Comparison of ENCODE assay signal across 17 cellular contexts in the genomic region with DNA sequence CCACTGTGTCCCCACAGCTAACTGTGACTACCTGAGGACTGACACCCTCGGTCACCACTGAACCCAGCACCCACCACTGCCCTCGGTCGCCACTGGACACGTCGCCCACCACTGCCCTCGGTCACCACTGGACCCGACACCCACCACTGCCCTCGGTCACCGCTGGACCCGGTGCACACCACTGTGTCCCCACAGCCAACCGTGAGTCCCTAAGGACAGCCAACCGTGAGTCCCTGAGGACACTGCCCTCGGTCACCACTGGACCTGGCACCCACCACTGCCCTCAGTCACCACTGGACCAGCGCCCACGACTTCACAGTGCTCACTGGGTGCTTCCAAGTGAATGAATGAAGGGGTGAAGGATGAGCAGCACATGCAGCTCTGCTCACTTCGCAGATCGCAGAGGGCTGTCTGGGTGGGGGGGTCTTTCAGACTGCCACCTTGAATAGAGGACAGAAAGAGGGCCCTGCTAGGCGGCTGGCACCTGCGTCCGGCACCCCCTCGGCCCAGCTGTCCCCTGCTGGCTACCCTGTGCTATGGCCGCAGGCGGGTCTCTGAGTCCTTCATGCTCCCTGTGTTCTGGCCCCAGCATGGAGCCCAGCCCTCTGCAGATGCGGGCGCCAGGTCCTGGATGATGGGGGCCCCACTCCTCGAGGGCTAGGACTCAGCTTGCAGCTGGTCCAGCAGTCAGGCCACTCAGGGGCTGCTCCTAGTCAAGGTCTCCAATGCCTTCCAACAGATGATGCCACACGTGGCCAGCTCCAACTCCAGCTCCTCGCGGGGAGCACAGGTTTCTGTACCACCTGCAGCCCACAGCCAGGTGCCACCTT. TPM values are rescaled to one million over a fixed set of nuclear protein-coding genes. Genes with fewer than 3 reads are reported as not detected.
DNase-seq lines count a peak whose midpoint lies in the region; ATAC-seq, FAIRE-seq and TF ChIP-seq lines count a peak whose summit lies in the region.
"Had no signal": no experiment of that assay in that cellular context is flagged by ENCODE, and none has a peak within 500 bp of the region (broad histone marks: within the 10 kb centered on the region; RNA-seq: fewer than 3 reads in every experiment).

No MANE protein-coding gene starts in this region.

- ATAC-seq in HepG2: peak; percentile 29
- ATAC-seq: PC-3 had no signal

- H3K4me3 Mint-ChIP-seq in MCF 10A (ENCODE audit: unreplicated experiment) (no peak overlapping the region), endodermal cell (no peak overlapping the region), neural progenitor cell (no peak overlapping the region)

- no peak for FAIRE-seq in HepG2 (lab: Jason Lieb, UNC)

- H3K4me1 ChIP-seq in breast epithelium: no peaks in the 10 kb centered on the region
- no peaks in the 10 kb centered on the region for H3K4me1 ChIP-seq in endodermal cell (ENCODE audit: control insufficient read depth, insufficient read depth, low read length)
- 0 out of 2 replicates have a peak, but pooled peaks cover 8% of the 10 kb centered on the region for H3K4me1 ChIP-seq in HepG2 (ENCODE audit: insufficient read depth, low read length)
- peaks cover 0 to 12% (median 10%) of the 10 kb centered on the region in 4 donors for H3K4me1 ChIP-seq in sigmoid colon
- no peaks in the 10 kb centered on the region for H3K4me1 ChIP-seq in neural progenitor cell
- H3K4me1 ChIP-seq: Caco-2 had no signal

- H3K4me1 Mint-ChIP-seq in MCF 10A (ENCODE audit: insufficient read depth, unreplicated experiment) (peaks cover 9% of the 10 kb centered on the region), endodermal cell (no peaks in the 10 kb centered on the region), neural progenitor cell (peaks cover 4% of the 10 kb centered on the region)

- H3K4me3 ChIP-seq in breast epithelium (no peak overlapping the region), endodermal cell (ENCODE audit: low read length) (no peak overlapping the region), HepG2 (replicated peaks in 1 of 3; ENCODE audit: insufficient read depth in 1 of 3, low read depth in 2 of 3, low read length in 3 of 3) (no peak overlapping the region), sigmoid colon (no peak overlapping the region), neural progenitor cell (no peak overlapping the region)

- 88 to 92% methylated on average over 21 to 29 of the region's 29 CpGs for WGBS in endodermal cell (ENCODE audit: insufficient coverage in 1 of 2, insufficient read length in 1 of 2), 2 experiments
- 34% methylated on average over 15 of the region's 29 CpGs for WGBS in HepG2 (ENCODE audit: low lambda C conversion rate)
- WGBS in sigmoid colon, 2 donors: 87 to 91% methylated on average over 29 of the region's 29 CpGs

- POLR2A ChIA-PET in MCF 10A (lab: Yijun Ruan, JAX): no interaction called here
- POLR2A ChIA-PET in HepG2 (lab: Yijun Ruan, JAX): no interaction called here

- intact Hi-C loops in MCF 10A (cut with micrococcal nuclease) (no loop called here), breast epithelium (cut with DNase I; ENCODE audit: low total_unique reads) (no loop called here), HepG2 (cut with micrococcal nuclease; ENCODE audit: unreplicated experiment) (no loop called here), sigmoid colon (cut with DNase I) (no loop called here)

- H2AFZ ChIP-seq in HepG2 (ENCODE audit: low read length): no peak overlapping the region
- no peak overlapping the region for H2AFZ ChIP-seq in neural progenitor cell (replicated peaks)

- H4K20me1 ChIP-seq in HepG2 (ENCODE audit: insufficient read depth, low read length) (no peaks in the 10 kb centered on the region), neural progenitor cell (ENCODE audit: low read depth) (no peaks in the 10 kb centered on the region)

- TF ChIP-seq EP300 in HepG2 (IDR thresholded peaks at IDR 0.05; ENCODE audit: low read depth in 2 of 2, low read length in 2 of 2) (no peak), HepG2 (CRISPR knock-in tag; IDR thresholded peaks at IDR 0.05; ENCODE audit: borderline replicate concordance) (no peak), sigmoid colon (IDR thresholded peaks at IDR 0.05) (no peak)

- no TSS peak for BruUV-seq in MCF 10A (replicated peaks; lab: Mats Ljungman, UMichigan)
- BruUV-seq in HepG2 (replicated peaks; lab: Mats Ljungman, UMichigan): no TSS peak

- H3K36me3 ChIP-seq in breast epithelium (no peaks in the 10 kb centered on the region), endodermal cell (ENCODE audit: control insufficient read depth, insufficient read depth, low read length) (no peaks in the 10 kb centered on the region), HepG2 (replicated peaks in 1 of 2; ENCODE audit: control insufficient read depth in 1 of 2, insufficient read depth in 2 of 2, low read length in 2 of 2) (no peaks in the 10 kb centered on the region), sigmoid colon (no peaks in the 10 kb centered on the region), neural progenitor cell (no peaks in the 10 kb centered on the region)

- H3K27ac Mint-ChIP-seq in MCF 10A (ENCODE audit: low read depth, unreplicated experiment): peak overlapping the region; percentile 64
- H3K27ac Mint-ChIP-seq in endodermal cell: no peak overlapping the region
- H3K27ac Mint-ChIP-seq in neural progenitor cell: no peak overlapping the region

- no peaks in the 10 kb centered on the region for H3K9me3 ChIP-seq in breast epithelium
- no peaks in the 10 kb centered on the region for H3K9me3 ChIP-seq in endodermal cell (ENCODE audit: control insufficient read depth, low read length)
- no peaks in the 10 kb centered on the region for H3K9me3 ChIP-seq in HepG2 (ENCODE audit: low read length)
- peaks cover 0 to 4% (median 0%) of the 10 kb centered on the region in 4 donors for H3K9me3 ChIP-seq in sigmoid colon
- no peaks in the 10 kb centered on the region for H3K9me3 ChIP-seq in neural progenitor cell (ENCODE audit: low read depth)
- H3K9me3 ChIP-seq: Caco-2 had no signal

- no peak for TF ChIP-seq RAD21 in HepG2 (CRISPR knock-in tag; IDR thresholded peaks at IDR 0.05)

- no peak overlapping the region for H3K9ac ChIP-seq in endodermal cell (ENCODE audit: extremely low read depth, low read length, poor library complexity, severe bottlenecking)
- no peak overlapping the region for H3K9ac ChIP-seq in HepG2 (ENCODE audit: insufficient read depth, low read depth, low read length)
- no peak overlapping the region for H3K9ac ChIP-seq in neural progenitor cell

- TF ChIP-seq CTCF in MCF 10A (IDR thresholded peaks at IDR 0.05; ENCODE audit: unreplicated experiment) (no peak), breast epithelium (IDR thresholded peaks at IDR 0.05) (no peak), endodermal cell (conservative IDR thresholded peaks at IDR 0.05) (peak; percentile 38), HepG2 (CRISPR knock-in tag; IDR thresholded peaks at IDR 0.05) (no peak), sigmoid colon (IDR thresholded peaks at IDR 0.05) (no peak), neural progenitor cell (IDR thresholded peaks at IDR 0.05) (no peak)

- H3K9me3 Mint-ChIP-seq in MCF 10A (ENCODE audit: unreplicated experiment) (no peaks in the 10 kb centered on the region), endodermal cell (peaks cover 8% of the 10 kb centered on the region), neural progenitor cell (peaks cover 2% of the 10 kb centered on the region)

- H3K79me2 ChIP-seq in HepG2 (ENCODE audit: insufficient read depth, low read length) (no peaks in the 10 kb centered on the region), neural progenitor cell (ENCODE audit: low read depth) (no peaks in the 10 kb centered on the region)

- CTCF ChIA-PET in MCF 10A (lab: Yijun Ruan, JAX) (interaction anchor here (0.8 to 1.2 kb wide), 2 partner anchors 48 to 230 kb away, joined by 4 read pairs; no protein-coding TSS in a partner anchor), HepG2 (lab: Yijun Ruan, JAX; ENCODE audit: low intra/inter-chr PET ratio, low total read pairs) (no interaction called here)

- no peak overlapping the region for H3K4me2 ChIP-seq in HepG2 (ENCODE audit: low read depth, low read length)
- no peak overlapping the region for H3K4me2 ChIP-seq in neural progenitor cell

- no peaks in the 10 kb centered on the region for H3K27me3 Mint-ChIP-seq in MCF 10A (ENCODE audit: insufficient read depth, unreplicated experiment)
- peaks cover 10% of the 10 kb centered on the region for H3K27me3 Mint-ChIP-seq in endodermal cell (ENCODE audit: insufficient read depth)
- H3K27me3 Mint-ChIP-seq in neural progenitor cell (ENCODE audit: insufficient read depth, low read depth): peaks cover 5% of the 10 kb centered on the region

- no peaks in the 10 kb centered on the region for H3K36me3 Mint-ChIP-seq in MCF 10A (ENCODE audit: insufficient read depth, unreplicated experiment)
- no peaks in the 10 kb centered on the region for H3K36me3 Mint-ChIP-seq in endodermal cell (ENCODE audit: low read depth)
- no peaks in the 10 kb centered on the region for H3K36me3 Mint-ChIP-seq in neural progenitor cell

- H3K27me3 ChIP-seq in breast epithelium (no peaks in the 10 kb centered on the region), endodermal cell (ENCODE audit: control insufficient read depth, insufficient read depth, low read length, poor library complexity, severe bottlenecking) (no peaks in the 10 kb centered on the region), HepG2 (ENCODE audit: control insufficient read depth in 1 of 2, insufficient read depth in 2 of 2, low read length in 2 of 2) (peaks cover 6 to 27% of the 10 kb centered on the region in 2 experiments; a peak in 4 of 5 replicates), sigmoid colon (no peaks in the 10 kb centered on the region), neural progenitor cell (no peaks in the 10 kb centered on the region)

- in situ Hi-C loops in HepG2 (cut with HindIII; ENCODE audit: extremely low pct_ligation_motif_present, low pct_unique_long_range_greater_than_20kb): no loop called here

- DNase-seq in MCF 10A (ENCODE audit: unreplicated experiment) (no peak), breast epithelium (ENCODE audit: low spot score in 2 of 2) (no peak), endodermal cell (no peak), HepG2 (ENCODE audit: low spot score) (no peak), sigmoid colon (peak; percentile 38), AML-193 (lab: John Stamatoyannopoulos, UW) (no peak), neural progenitor cell (ENCODE audit: low spot score) (no peak), DMS 273 treated with DMSO at 0.1 percent for 48 hours (lab: John Stamatoyannopoulos, UW) (no peak)
- DNase-seq: Caco-2, DMS53, H7, NCI-H1048, NCI-H146, NCI-H2227 treated with DMSO at 0.1 percent for 48 hours, NCI-H524 treated with DMSO at 0.1 percent for 48 hours, PC-3 had no signal

- TF ChIP-seq POLR2A in breast epithelium (IDR thresholded peaks at IDR 0.05): no peak
- TF ChIP-seq POLR2A in HepG2 (IDR thresholded peaks at IDR 0.05; ENCODE audit: insufficient read depth in 1 of 2, low read depth in 2 of 2, low read length in 2 of 2): no peak
- TF ChIP-seq POLR2A in sigmoid colon (IDR thresholded peaks at IDR 0.05): no peak

- H3F3A ChIP-seq in neural progenitor cell (ENCODE audit: low read depth): no peaks in the 10 kb centered on the region

- H3K27ac ChIP-seq in breast epithelium (no peak overlapping the region), endodermal cell (ENCODE audit: low read depth, low read length) (no peak overlapping the region), HepG2 (ENCODE audit: extremely low read length, insufficient read depth, low read length) (no peak overlapping the region), sigmoid colon (no peak overlapping the region), neural progenitor cell (no peak overlapping the region)
- H3K27ac ChIP-seq: 22Rv1 had no signal

RNA-seq across cellular contexts. Expression of a gene that starts 51.4 kb away (rescaled TPM):
- total RNA-seq in MCF 10A (2022) (36.9 and 38.9 TPM in 2 replicates), breast epithelium (10 to 100 TPM; 13.8 to 56.3 (median 21.0) TPM), endodermal cell (10 to 100 TPM; 37.8 to 69.7 TPM), HepG2 (2016; rRNA removed; fragmentation: Illumina TruSeq; extraction: Trizol) (2.1 and 5.5 TPM in 2 replicates), sigmoid colon (10 to 100 TPM in 3 of 4 donors, 1 to 10 TPM in 1; 7.2 to 30.7 (median 23.7) TPM), neural progenitor cell (ENCODE audit: low replicate concordance) (14.2 and 65.0 TPM in 2 replicates)
- 55.9 TPM for polyA plus RNA-seq in endodermal cell (2013, experiment 1 of 2)
- 56.9 TPM for polyA plus RNA-seq in endodermal cell (2013, experiment 2 of 2)
- total RNA-seq in HepG2 (2016; cell fraction: cytosol; rRNA removed; fragmentation: Illumina TruSeq; extraction: Trizol; ENCODE audit: low read depth): 0.91 and 1.6 TPM in 2 replicates
- total RNA-seq in HepG2 (2016; cell fraction: insoluble cytoplasmic fraction; rRNA removed; fragmentation: Illumina TruSeq; extraction: Trizol): 1.8 and 5.2 TPM in 2 replicates
- 1.9 and 2.0 TPM in 2 replicates for total RNA-seq in HepG2 (2016; cell fraction: membrane; rRNA removed; fragmentation: Illumina TruSeq; extraction: Trizol)
- total RNA-seq in HepG2 (2016; cell fraction: nucleus; rRNA removed; fragmentation: Illumina TruSeq; extraction: Trizol): 5.4 and 7.0 TPM in 2 replicates
- polyA plus RNA-seq in HepG2 (2011; rRNA removed) (4.0 and 4.8 TPM in 2 replicates), sigmoid colon (10 to 100 TPM in 1 of 3 donors, 1 to 10 TPM in 2; 3.0 to 15.8 (median 7.2) TPM)
- polyA plus RNA-seq in HepG2 (2011; cell fraction: cytosol; rRNA removed): 2.4 and 5.8 TPM in 2 replicates
- 6.0 and 8.9 TPM in 2 replicates for polyA plus RNA-seq in HepG2 (2011; cell fraction: nucleus; rRNA removed)
- polyA plus RNA-seq in HepG2 (2012): 1.1 and 2.2 TPM in 2 replicates
- polyA plus RNA-seq in HepG2 (2016; cell fraction: cytosol; fragmentation: Illumina TruSeq; extraction: Trizol; ENCODE audit: low read depth): 1.3 and 1.7 TPM in 2 replicates
- polyA plus RNA-seq in HepG2 (2016; cell fraction: insoluble cytoplasmic fraction; fragmentation: Illumina TruSeq; extraction: Trizol; ENCODE audit: low read depth): 3.2 and 3.7 TPM in 2 replicates
- 2.1 and 3.5 TPM in 2 replicates for polyA plus RNA-seq in HepG2 (2016; cell fraction: membrane; fragmentation: Illumina TruSeq; extraction: Trizol; ENCODE audit: low read depth)
- polyA plus RNA-seq in HepG2 (2016; cell fraction: nucleus; fragmentation: Illumina TruSeq; extraction: Trizol; ENCODE audit: insufficient read depth, low read depth): 12.8 and 13.1 TPM in 2 replicates
- 9.2 and 40.8 TPM in 2 replicates for polyA minus RNA-seq in HepG2 (2011; rRNA and poly(A)+ RNA removed; ENCODE audit: low replicate concordance)
- polyA minus RNA-seq in HepG2 (2011; cell fraction: cytosol; rRNA and poly(A)+ RNA removed): 7.8 and 8.3 TPM in 2 replicates
- polyA minus RNA-seq in HepG2 (2011; cell fraction: nucleus; rRNA and poly(A)+ RNA removed): 2.1 and 4.8 TPM in 2 replicates
